ENCODE assay signal across 8 cellular contexts in the genomic region with DNA sequence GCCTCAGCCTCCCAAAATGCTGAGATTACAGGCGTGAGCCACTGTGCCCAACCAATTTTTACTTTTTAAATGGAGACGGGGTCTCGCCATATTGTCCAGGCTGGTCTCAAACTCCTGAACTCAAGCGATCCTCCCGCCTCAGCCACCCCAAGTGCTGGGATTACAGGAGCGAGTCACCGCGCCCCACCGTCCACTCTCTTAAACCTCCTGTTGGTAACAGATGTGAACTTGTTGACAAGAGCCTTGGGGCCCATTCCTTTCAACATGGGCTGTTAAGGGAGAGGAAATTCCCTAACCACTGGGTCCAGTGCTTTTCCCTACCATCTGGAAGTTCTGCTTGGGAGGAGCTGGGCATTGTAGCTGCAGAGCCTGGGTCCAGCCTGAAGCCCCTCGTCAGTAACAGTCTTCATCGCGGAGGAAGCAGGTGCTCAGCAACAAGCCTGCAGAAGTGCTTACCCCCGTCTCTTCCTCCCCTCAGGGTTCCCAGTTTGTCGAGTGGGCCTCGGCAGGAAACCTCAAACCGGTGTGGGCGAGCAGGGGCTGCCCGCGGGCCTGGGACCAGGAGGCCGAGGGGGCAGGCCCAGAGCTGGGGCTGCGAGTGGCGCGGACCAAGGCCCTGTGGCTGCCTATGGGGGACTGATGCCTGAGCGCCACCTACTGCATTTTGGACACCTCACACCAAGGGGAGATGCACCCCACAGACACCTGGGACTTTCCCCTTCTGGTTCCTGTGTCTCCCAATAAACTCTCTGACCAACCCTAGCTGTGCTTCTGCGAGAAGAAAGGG. TPM values are rescaled to one million over a fixed set of nuclear protein-coding genes. Genes with fewer than 3 reads are reported as not detected.
DNase-seq lines count a peak whose midpoint lies in the region; ATAC-seq and TF ChIP-seq lines count a peak whose summit lies in the region.

No MANE protein-coding gene starts in this region.

- no peak overlapping the region for H3K9ac ChIP-seq in KMS-11

- no peaks in the 10 kb centered on the region for H3K9me3 Mint-ChIP-seq in activated T-cell treated with anti-CD3 and anti-CD28 coated beads, Interleukin-2, amount 50 U/mL, for 72 hours
- H3K9me3 Mint-ChIP-seq in naive thymus-derived CD4-positive, alpha-beta T cell: no peaks in the 10 kb centered on the region

- H3K27ac ChIP-seq in KMS-11: peak overlapping the region; percentile 94
- H3K27ac ChIP-seq in naive thymus-derived CD4-positive, alpha-beta T cell (ENCODE audit: low read depth, low read length): peak overlapping the region; percentile 97

- peaks cover 1 to 3% of the 10 kb centered on the region in 2 donors for H3K36me3 Mint-ChIP-seq in activated T-cell treated with anti-CD3 and anti-CD28 coated beads, Interleukin-2, amount 50 U/mL, for 72 hours (ENCODE audit: insufficient read depth in 2 of 2)
- H3K36me3 Mint-ChIP-seq in naive thymus-derived CD4-positive, alpha-beta T cell: peaks cover 0 to 13% (median 5%) of the 10 kb centered on the region in 5 donors

- no peaks in the 10 kb centered on the region for H3K27me3 Mint-ChIP-seq in activated T-cell treated with anti-CD3 and anti-CD28 coated beads, Interleukin-2, amount 50 U/mL, for 72 hours (ENCODE audit: low read depth)
- H3K27me3 Mint-ChIP-seq in naive thymus-derived CD4-positive, alpha-beta T cell: no peaks in the 10 kb centered on the region

- POLR2A ChIA-PET in naive thymus-derived CD4-positive, alpha-beta T cell (lab: Charles Lee): interaction anchor here (0.6 to 6.2 kb wide), 20 partner anchors 16 to 207 kb away, joined by 3 to 226 read pairs (median 5); partner anchors contain the start of genes ALDH16A1, NOSIP, PIH1D1 and PRMT1

- H3K4me3 Mint-ChIP-seq in activated T-cell treated with anti-CD3 and anti-CD28 coated beads, Interleukin-2, amount 50 U/mL, for 72 hours: peak overlapping the region; percentile 78 to 86
- peak overlapping the region; percentile 52 to 71 (median 62) for H3K4me3 Mint-ChIP-seq in naive thymus-derived CD4-positive, alpha-beta T cell

- peak; percentile 63 to 69 for ATAC-seq in activated T-cell treated with anti-CD3 and anti-CD28 coated beads, Interleukin-2, amount 50 U/mL, for 72 hours (replicated peaks in 1 of 2)
- peak; percentile 54 for ATAC-seq in naive thymus-derived CD4-positive, alpha-beta T cell

- peak overlapping the region; percentile 94 for H3K27ac Mint-ChIP-seq in activated T-cell treated with anti-CD3 and anti-CD28 coated beads, Interleukin-2, amount 50 U/mL, for 72 hours
- peak overlapping the region; percentile 94 to 100 (median 100) for H3K27ac Mint-ChIP-seq in naive thymus-derived CD4-positive, alpha-beta T cell

- no peaks in the 10 kb centered on the region for H3K9me3 ChIP-seq in naive thymus-derived CD4-positive, alpha-beta T cell (ENCODE audit: control insufficient read depth in 2 of 3, low read length in 3 of 3)

- no peak overlapping the region for H2AFZ ChIP-seq in KMS-11 (ENCODE audit: low read depth)

- no peaks in the 10 kb centered on the region for H3K27me3 ChIP-seq in KMS-11 (ENCODE audit: insufficient read depth, low read depth)
- no peaks in the 10 kb centered on the region for H3K27me3 ChIP-seq in naive thymus-derived CD4-positive, alpha-beta T cell (ENCODE audit: control insufficient read depth in 2 of 2, insufficient read depth in 2 of 2, low read length in 2 of 2)

- intact Hi-C loops in naive thymus-derived CD4-positive, alpha-beta T cell (cut with micrococcal nuclease): loop anchor here (1.0 to 10.0 kb wide), 7 partner anchors 17 to 355 kb away; partner anchors contain the start of genes ALDH16A1 (in 2 of the 2), C19orf73 (in 1 of the 2), LIN7B (in 1 of the 2) and PPFIA3 (in 1 of the 2)

- H3K4me1 ChIP-seq in KMS-11 (ENCODE audit: low read depth, poor library complexity, severe bottlenecking): peaks cover 62% of the 10 kb centered on the region
- peaks cover 55 to 59% of the 10 kb centered on the region in 2 donors for H3K4me1 ChIP-seq in naive thymus-derived CD4-positive, alpha-beta T cell (ENCODE audit: control insufficient read depth in 2 of 2, insufficient read depth in 2 of 2, low read length in 2 of 2)

- TF ChIP-seq CTCF in KMS-11 (conservative IDR thresholded peaks at IDR 0.05; ENCODE audit: low read depth, low read length): 0 out of 2 replicates have a peak, but pooled peaks have one; percentile 30

- peak; percentile 22 for DNase-seq in AG08395 (ENCODE audit: low spot score)
- peak; percentile 69 for DNase-seq in GM19238 (ENCODE audit: insufficient read length, low spot score)
- DNase-seq in activated T-cell treated with anti-CD3 and anti-CD28 coated beads, Interleukin-2, amount 50 U/mL, for 72 hours: peak; percentile 90 to 91
- peak; percentile 58 to 89 (median 79) for DNase-seq in naive thymus-derived CD4-positive, alpha-beta T cell
- no peak for DNase-seq in NCI-H2107 treated with DMSO at 0.1 percent for 48 hours (lab: John Stamatoyannopoulos, UW; ENCODE audit: unreplicated experiment)
- no peak for DNase-seq in ureter (ENCODE audit: low spot score)
- no peak for DNase-seq in DMS53 (lab: John Stamatoyannopoulos, UW)

- peak overlapping the region; percentile 15; the same call in 1 of the 2 replicates for H3K4me2 ChIP-seq in KMS-11

- peaks cover 55% of the 10 kb centered on the region for H3K4me1 Mint-ChIP-seq in activated T-cell treated with anti-CD3 and anti-CD28 coated beads, Interleukin-2, amount 50 U/mL, for 72 hours (ENCODE audit: low read depth)
- peaks cover 24 to 56% (median 40%) of the 10 kb centered on the region in 7 donors for H3K4me1 Mint-ChIP-seq in naive thymus-derived CD4-positive, alpha-beta T cell

- no peaks in the 10 kb centered on the region for H3K36me3 ChIP-seq in KMS-11 (ENCODE audit: insufficient read depth)
- peaks cover 0 to 28% (median 3%) of the 10 kb centered on the region in 3 experiments for H3K36me3 ChIP-seq in naive thymus-derived CD4-positive, alpha-beta T cell (ENCODE audit: control insufficient read depth in 2 of 3, insufficient read depth in 3 of 3, low read length in 3 of 3)

- no peak overlapping the region for H3K4me3 ChIP-seq in KMS-11 (IDR thresholded peaks at IDR 0.05; ENCODE audit: insufficient read depth, low read depth, low read length)
- peak overlapping the region; percentile 1 for H3K4me3 ChIP-seq in naive thymus-derived CD4-positive, alpha-beta T cell (ENCODE audit: low read length)

- CTCF ChIA-PET in naive thymus-derived CD4-positive, alpha-beta T cell (lab: Charles Lee): interaction anchor here (0.6 to 5.9 kb wide), 17 partner anchors 9 to 719 kb away, joined by 3 to 83 read pairs (median 4); partner anchors contain the start of genes ALDH16A1, GFY, PIH1D1 and RPS11

- H4K20me1 ChIP-seq in KMS-11 (ENCODE audit: insufficient read depth): no peaks in the 10 kb centered on the region

- no peaks in the 10 kb centered on the region for H3K79me2 ChIP-seq in KMS-11 (ENCODE audit: insufficient read depth, low read depth)

RNA-seq across cellular contexts. Expression of gene FLT3LG, which starts 4.0 kb away (rescaled TPM):
- total RNA-seq in activated T-cell treated with anti-CD3 and anti-CD28 coated beads, Interleukin-2, amount 50 U/mL, for 72 hours: 10 to 100 TPM; 69.7 to 76.3 TPM
- total RNA-seq in naive thymus-derived CD4-positive, alpha-beta T cell: 100 to 1,000 TPM in 3 of 5 experiments, 10 to 100 TPM in 2; 90.6 to 401 (median 280) TPM
- polyA plus RNA-seq in naive thymus-derived CD4-positive, alpha-beta T cell: 100 to 1,000 TPM; 148 to 168 TPM
- total RNA-seq in ureter: 12.7 TPM

RNA-seq across cellular contexts. Expression of gene ALDH16A1, which starts 17.0 kb away (rescaled TPM):
- 10 to 100 TPM; 21.8 to 23.4 TPM for total RNA-seq in activated T-cell treated with anti-CD3 and anti-CD28 coated beads, Interleukin-2, amount 50 U/mL, for 72 hours
- 10 to 100 TPM; 27.6 to 38.1 (median 33.3) TPM for total RNA-seq in naive thymus-derived CD4-positive, alpha-beta T cell
- polyA plus RNA-seq in naive thymus-derived CD4-positive, alpha-beta T cell: 10 to 100 TPM; 28.3 to 37.8 TPM
- 24.0 TPM for total RNA-seq in ureter

RNA-seq across cellular contexts. Expression of gene RPL13A, which starts 17.4 kb away (rescaled TPM):
- total RNA-seq in activated T-cell treated with anti-CD3 and anti-CD28 coated beads, Interleukin-2, amount 50 U/mL, for 72 hours: 1,000 to 10,000 TPM; 4,603 to 5,026 TPM
- total RNA-seq in naive thymus-derived CD4-positive, alpha-beta T cell: 1,000 to 10,000 TPM; 2,467 to 6,044 (median 5,762) TPM
- polyA plus RNA-seq in naive thymus-derived CD4-positive, alpha-beta T cell: 1,000 to 10,000 TPM; 3,356 to 4,438 TPM
- total RNA-seq in ureter: 3,508 TPM

RNA-seq across cellular contexts. Expression of gene PIH1D1, which starts 18.4 kb away (rescaled TPM):
- total RNA-seq in activated T-cell treated with anti-CD3 and anti-CD28 coated beads, Interleukin-2, amount 50 U/mL, for 72 hours: 100 to 1,000 TPM; 128 to 132 TPM
- total RNA-seq in naive thymus-derived CD4-positive, alpha-beta T cell: 100 to 1,000 TPM; 136 to 183 (median 159) TPM
- 10 to 100 TPM; 62.7 to 91.8 TPM for polyA plus RNA-seq in naive thymus-derived CD4-positive, alpha-beta T cell
- total RNA-seq in ureter: 47.4 TPM

RNA-seq across cellular contexts. Expression of gene RPS11, which starts 26.2 kb away (rescaled TPM):
- 1,000 to 10,000 TPM; 2,679 to 2,721 TPM for total RNA-seq in activated T-cell treated with anti-CD3 and anti-CD28 coated beads, Interleukin-2, amount 50 U/mL, for 72 hours
- 1,000 to 10,000 TPM; 2,065 to 3,362 (median 2,972) TPM for total RNA-seq in naive thymus-derived CD4-positive, alpha-beta T cell
- 1,000 to 10,000 TPM; 2,125 to 2,254 TPM for polyA plus RNA-seq in naive thymus-derived CD4-positive, alpha-beta T cell
- 1,912 TPM for total RNA-seq in ureter

Comparison
In these comparisons a context has a peak if more than half of its experiments do, and no peak if none do; other contexts are left out.
1. DNase-seq: peak in AG08395 (single experiment), GM19238 (single experiment), activated T-cell treated with anti-CD3 and anti-CD28 coated beads, Interleukin-2, amount 50 U/mL, for 72 hours (2 of 2) and naive thymus-derived CD4-positive, alpha-beta T cell (9 of 9); none in NCI-H2107 treated with DMSO at 0.1 percent for 48 hours (single experiment), ureter (single experiment) and DMS53 (single experiment).